In genomic region chr6:142913511-142914047, GRCh38 we compare ENCODE assay signal across 8 cellular contexts. TPM values are rescaled to one million over a fixed set of nuclear protein-coding genes. Genes with fewer than 3 reads are reported as not detected.
DNase-seq lines count a peak whose midpoint lies in the region; ATAC-seq and TF ChIP-seq lines count a peak whose summit lies in the region.

No MANE protein-coding gene starts in this region.

- H3K14ac ChIP-seq in neuronal stem cell (ENCODE audit: low read length): no peak overlapping the region

- no peak overlapping the region for H3K4ac ChIP-seq in neuronal stem cell (ENCODE audit: low read length)

- H3K23ac ChIP-seq in neuronal stem cell (ENCODE audit: low read depth, low read length, poor library complexity): no peak overlapping the region

- H4K91ac ChIP-seq in neuronal stem cell (ENCODE audit: low read depth, low read length, poor library complexity): no peak overlapping the region

- H2AFZ ChIP-seq in OCI-LY3 (ENCODE audit: low read depth, low read length) (no peak overlapping the region), neuronal stem cell (ENCODE audit: low read length) (no peak overlapping the region)

- H2BK5ac ChIP-seq in neuronal stem cell (ENCODE audit: low read length): no peak overlapping the region

- H3K4me1 Mint-ChIP-seq in activated naive CD4-positive, alpha-beta T cell treated with anti-CD3 and anti-CD28 coated beads, Interleukin-2, amount 50 U/mL, for 24 hours: peaks cover 88% of the 10 kb centered on the region
- H3K4me1 Mint-ChIP-seq in WTC11: peaks cover 49% of the 10 kb centered on the region

- peak; percentile 88 for ATAC-seq in HG02623 (IDR thresholded peaks at IDR 0.05; ENCODE audit: unreplicated experiment)
- no peak for ATAC-seq in WTC11

- no peak overlapping the region for H2AK5ac ChIP-seq in neuronal stem cell (ENCODE audit: low read depth, low read length)

- DNase-seq in GM13977 (ENCODE audit: low spot score) (peak; percentile 53), WTC11 (ENCODE audit: low spot score) (no peak), neuronal stem cell (ENCODE audit: low spot score) (no peak), NCI-H187 treated with DMSO at 0.1 percent for 48 hours (lab: John Stamatoyannopoulos, UW) (no peak)
- DNase-seq in stimulated activated CD8-positive, alpha-beta memory T cell treated with anti-CD3 and anti-CD28 coated beads, Interleukin-4, amount 100 ng/mL, for 24 hours (ENCODE audit: low read depth): peak; percentile 41

- H2BK120ac ChIP-seq in neuronal stem cell (ENCODE audit: low read depth, low read length): no peak overlapping the region

- peak overlapping the region; percentile 57 for H3K9ac ChIP-seq in OCI-LY3 (ENCODE audit: low read length)
- H3K9ac ChIP-seq in neuronal stem cell (ENCODE audit: low read depth, low read length, poor library complexity): no peak overlapping the region

- H2BK15ac ChIP-seq in neuronal stem cell (ENCODE audit: low read length): no peak overlapping the region

- H3K27ac ChIP-seq in OCI-LY3 (ENCODE audit: low read length) (peak overlapping the region; percentile 97), neuronal stem cell (replicated peaks; ENCODE audit: low read length) (no peak overlapping the region)

- H3K79me2 ChIP-seq in OCI-LY3 (ENCODE audit: low read length): peaks cover 41% of the 10 kb centered on the region

- H3K9me3 Mint-ChIP-seq in activated naive CD4-positive, alpha-beta T cell treated with anti-CD3 and anti-CD28 coated beads, Interleukin-2, amount 50 U/mL, for 24 hours: peaks cover 6% of the 10 kb centered on the region
- H3K9me3 Mint-ChIP-seq in WTC11: peaks cover 17% of the 10 kb centered on the region

- H3K27me3 ChIP-seq in OCI-LY3 (ENCODE audit: low read depth, low read length) (no peaks in the 10 kb centered on the region), neuronal stem cell (ENCODE audit: control insufficient read depth in 3 of 3, insufficient read depth in 3 of 3, low read depth in 1 of 3, low read length in 3 of 3) (no peaks in the 10 kb centered on the region)

- CTCF ChIA-PET in WTC11 (lab: Charles Lee): no interaction called here

- H3K27me3 Mint-ChIP-seq in activated naive CD4-positive, alpha-beta T cell treated with anti-CD3 and anti-CD28 coated beads, Interleukin-2, amount 50 U/mL, for 24 hours: no peaks in the 10 kb centered on the region
- peaks cover 3% of the 10 kb centered on the region; the same call in 1 of the 2 replicates for H3K27me3 Mint-ChIP-seq in WTC11 (ENCODE audit: low read depth)

- peak overlapping the region; percentile 96 for H3K27ac Mint-ChIP-seq in activated naive CD4-positive, alpha-beta T cell treated with anti-CD3 and anti-CD28 coated beads, Interleukin-2, amount 50 U/mL, for 24 hours
- H3K27ac Mint-ChIP-seq in WTC11: no peak overlapping the region

- H3K36me3 ChIP-seq in OCI-LY3 (replicated peaks; ENCODE audit: low read depth, low read length): peaks cover 17% of the 10 kb centered on the region
- H3K36me3 ChIP-seq in neuronal stem cell (replicated peaks in 1 of 2; ENCODE audit: control insufficient read depth in 2 of 2, insufficient read depth in 2 of 2, low read length in 2 of 2): no peaks in the 10 kb centered on the region

- H3K79me1 ChIP-seq in neuronal stem cell (ENCODE audit: low read depth, low read length): no peaks in the 10 kb centered on the region

- WGBS in neuronal stem cell (ENCODE audit: extremely low coverage in 2 of 2, insufficient read length in 2 of 2, insufficient replicate concordance in 1 of 2), 2 donors: no CpG with 5 or more reads among the region's 10 CpGs

- H3K4me2 ChIP-seq in OCI-LY3 (ENCODE audit: low read length): peak overlapping the region; percentile 78
- H3K4me2 ChIP-seq in neuronal stem cell (ENCODE audit: insufficient read depth, low read length, poor library complexity, severe bottlenecking): no peak overlapping the region

- no peak overlapping the region for H3K18ac ChIP-seq in neuronal stem cell (ENCODE audit: low read length)

- peak overlapping the region; percentile 80 for H3K4me3 Mint-ChIP-seq in activated naive CD4-positive, alpha-beta T cell treated with anti-CD3 and anti-CD28 coated beads, Interleukin-2, amount 50 U/mL, for 24 hours
- H3K4me3 Mint-ChIP-seq in WTC11: no peak overlapping the region

- H3K9me3 ChIP-seq in OCI-LY3 (ENCODE audit: insufficient read depth, low read length) (no peaks in the 10 kb centered on the region), neuronal stem cell (replicated peaks in 1 of 2; ENCODE audit: control insufficient read depth in 2 of 2, insufficient read depth in 1 of 2, low read depth in 1 of 2, low read length in 2 of 2) (peaks cover 0 to 6% of the 10 kb centered on the region in 2 donors)

- no peak overlapping the region for H4K8ac ChIP-seq in neuronal stem cell (ENCODE audit: low read depth, low read length)

- in situ Hi-C loops in GM13977 (cut with MboI; ENCODE audit: low pct_unique_long_range_greater_than_20kb, low sequenced_read_pairs, unreplicated experiment): no loop called here

- TF ChIP-seq CTCF in GM13977 (IDR thresholded peaks at IDR 0.05; ENCODE audit: extremely low read depth, insufficient read depth, missing control alignments) (peak; percentile 26), OCI-LY3 (IDR thresholded peaks at IDR 0.05; ENCODE audit: low read depth, low read length) (peak; percentile 34), WTC11 (IDR thresholded peaks at IDR 0.05) (no peak)

- peaks cover 40% of the 10 kb centered on the region for H3K4me1 ChIP-seq in OCI-LY3 (ENCODE audit: low read length)
- H3K4me1 ChIP-seq in neuronal stem cell (ENCODE audit: control insufficient read depth in 2 of 2, insufficient read depth in 1 of 2, low read depth in 1 of 2, low read length in 2 of 2): peaks cover 1 to 2% of the 10 kb centered on the region in 2 donors

- H4K20me1 ChIP-seq in OCI-LY3 (ENCODE audit: insufficient read depth, low read length): peaks cover 10% of the 10 kb centered on the region; the same call in 1 of the 2 replicates

- POLR2A ChIA-PET in WTC11 (lab: Charles Lee): no interaction called here

- H3K36me3 Mint-ChIP-seq in activated naive CD4-positive, alpha-beta T cell treated with anti-CD3 and anti-CD28 coated beads, Interleukin-2, amount 50 U/mL, for 24 hours: peaks cover 27% of the 10 kb centered on the region
- peaks cover 20% of the 10 kb centered on the region for H3K36me3 Mint-ChIP-seq in WTC11

- no peak overlapping the region for H2BK12ac ChIP-seq in neuronal stem cell (ENCODE audit: low read length)

- H3K4me3 ChIP-seq in OCI-LY3 (ENCODE audit: low read length): peak overlapping the region; percentile 64
- H3K4me3 ChIP-seq in neuronal stem cell (ENCODE audit: low read length in 2 of 2): no peak overlapping the region

TF ChIP-seq in WTC11, 78 proteins besides CTCF, POLR2A, EP300 and RAD21 (continues in another document):
- no peak for TF ChIP-seq ZNF416 (CRISPR knock-in tag; IDR thresholded peaks at IDR 0.05)
- no peak for TF ChIP-seq SMAD3 (CRISPR knock-in tag; IDR thresholded peaks at IDR 0.05; ENCODE audit: borderline replicate concordance)
- no peak for TF ChIP-seq NR3C1 (CRISPR knock-in tag; conservative IDR thresholded peaks at IDR 0.05; ENCODE audit: low read depth)
- no peak for TF ChIP-seq ZNF512 (CRISPR knock-in tag; IDR thresholded peaks at IDR 0.05; ENCODE audit: borderline replicate concordance)
- no peak for TF ChIP-seq NFATC4 (CRISPR knock-in tag; IDR thresholded peaks at IDR 0.05)
- TF ChIP-seq MYBL2 (CRISPR knock-in tag; IDR thresholded peaks at IDR 0.05): no peak
- TF ChIP-seq OVOL2 (CRISPR knock-in tag; IDR thresholded peaks at IDR 0.05; ENCODE audit: borderline replicate concordance): no peak
- TF ChIP-seq E2F1 (CRISPR knock-in tag; IDR thresholded peaks at IDR 0.05): no peak
- TF ChIP-seq ZBTB21 (CRISPR knock-in tag; IDR thresholded peaks at IDR 0.05; ENCODE audit: borderline replicate concordance): no peak
- TF ChIP-seq EMX1 (CRISPR knock-in tag; IDR thresholded peaks at IDR 0.05): no peak
- no peak for TF ChIP-seq ZNF121 (CRISPR knock-in tag; IDR thresholded peaks at IDR 0.05)
- no peak for TF ChIP-seq CBFB (CRISPR knock-in tag; IDR thresholded peaks at IDR 0.05; ENCODE audit: low read depth)

RNA-seq across cellular contexts. Expression of gene HIVEP2, which starts 31.4 kb away (rescaled TPM):
- total RNA-seq in WTC11 (2021): 8.6 to 11.5 TPM (median 9.1 TPM) in 3 replicates
- 1.1 TPM for polyA plus RNA-seq in neuronal stem cell (2013, experiment 1 of 2)
- polyA plus RNA-seq in neuronal stem cell (2013, experiment 2 of 2): 1.1 TPM

Comparison
In these comparisons a context has a peak if more than half of its experiments do, and no peak if none do; other contexts are left out.
1. DNase-seq: peak in GM13977 (single experiment) and stimulated activated CD8-positive, alpha-beta memory T cell treated with anti-CD3 and anti-CD28 coated beads, Interleukin-4, amount 100 ng/mL, for 24 hours (single experiment); none in WTC11 (single experiment), neuronal stem cell (single experiment) and NCI-H187 treated with DMSO at 0.1 percent for 48 hours (single experiment).